ENCODE assay signal across 2 cellular contexts in genomic region chr1:204929487-204930185, GRCh38.
TF ChIP-seq lines count a peak whose summit lies in the region.

No MANE protein-coding gene starts in this region.

TF ChIP-seq in GM23338, 12 proteins besides CTCF, POLR2A, EP300 and RAD21:
- TF ChIP-seq CREB1 (CRISPR knock-in tag; IDR thresholded peaks at IDR 0.05; ENCODE audit: low read depth) (no peak), NANOG (IDR thresholded peaks at IDR 0.05; ENCODE audit: borderline replicate concordance) (no peak)

TF ChIP-seq in H1, 55 proteins besides CTCF, POLR2A, EP300 and RAD21:
- TF ChIP-seq SRF (IDR thresholded peaks at IDR 0.05; ENCODE audit: low read depth, low read length) (no peak), TAF7 (optimal IDR thresholded peaks at IDR 0.05; ENCODE audit: borderline replicate concordance, low read depth, low read length) (no peak), RBBP5 (IDR thresholded peaks at IDR 0.05; ENCODE audit: borderline replicate concordance, low read depth, low read length) (no peak), ZNF274 (IDR thresholded peaks at IDR 0.05; ENCODE audit: borderline replicate concordance, extremely low read depth, low read length) (no peak), CHD2 (IDR thresholded peaks at IDR 0.05; ENCODE audit: low read length) (no peak), FOSL1 (IDR thresholded peaks at IDR 0.05; ENCODE audit: insufficient read depth, low read depth, low read length) (no peak), E2F6 (IDR thresholded peaks at IDR 0.05) (no peak), POLR2AphosphoS5 (IDR thresholded peaks at IDR 0.05; ENCODE audit: low read depth, low read length) (no peak), SAP30 (IDR thresholded peaks at IDR 0.05; ENCODE audit: insufficient read depth, insufficient replicate concordance, low read length) (no peak), TEAD4 (IDR thresholded peaks at IDR 0.05; ENCODE audit: low read depth, low read length) (no peak), KDM5A (IDR thresholded peaks at IDR 0.05; ENCODE audit: low read length) (no peak)
TF ChIP-seq in H1: peak in this region for 0.
